ENCODE assay signal across 12 cellular contexts in genomic region chr4:63492515-63492914, GRCh38.
"Had no signal": no experiment of that assay in that cellular context is flagged by ENCODE, and none has a peak within 500 bp of the region (broad histone marks: within the 10 kb centered on the region; RNA-seq: fewer than 3 reads in every experiment).

No MANE protein-coding gene starts in this region.

- DNase-seq: activated CD4-positive, alpha-beta T cell treated with anti-CD3 and anti-CD28 coated beads for 4 hours; activated naive CD4-positive, alpha-beta T cell treated with anti-CD3 and anti-CD28 coated beads, Interleukin-2, amount 10 ng/mL, durations not matched to agents 7 days and 5 days; colonic mucosa; effector CD8-positive, alpha-beta T cell; kidney; left ventricle myocardium superior; mesenchymal stem cell; stimulated activated CD4-positive, alpha-beta T cell treated with anti-CD3 and anti-CD28 coated beads, Interleukin-15, amount 100 ng/mL, for 24 hours; stimulated activated CD4-positive, alpha-beta T cell treated with anti-CD3 and anti-CD28 coated beads, Interleukin-4, amount 100 ng/mL, for 24 hours; T1000; WERI-Rb-1 had no signal

- H3K36me3 ChIP-seq: colonic mucosa, gastroesophageal sphincter, WERI-Rb-1 had no signal

- ATAC-seq: gastroesophageal sphincter, left ventricle myocardium superior had no signal

- H3K9me3 ChIP-seq: colonic mucosa, gastroesophageal sphincter had no signal

- H3K4me3 ChIP-seq: colonic mucosa, gastroesophageal sphincter had no signal

- H3K27ac ChIP-seq: colonic mucosa, gastroesophageal sphincter, WERI-Rb-1 had no signal
